ENCODE assay signal across 12 cellular contexts in genomic region chr14:69154779-69155178, GRCh38. TPM values are rescaled to one million over a fixed set of nuclear protein-coding genes. Genes with fewer than 3 reads are reported as not detected.
A peak's percentile ranks its signal among the peaks of the same experiment; 100 is the strongest.
DNase-seq lines count a peak whose midpoint lies in the region; ATAC-seq and TF ChIP-seq lines count a peak whose summit lies in the region.
"Had no signal": no experiment of that assay in that cellular context is flagged by ENCODE, and none has a peak within 500 bp of the region (broad histone marks: within the 10 kb centered on the region; RNA-seq: fewer than 3 reads in every experiment).

No MANE protein-coding gene starts in this region.

- intact Hi-C loops in spleen (cut with DNase I; ENCODE audit: low total_unique reads) (no loop called here), psoas muscle (cut with DNase I) (loop anchor here (5.0 to 10.0 kb wide), 2 partner anchors 38 to 240 kb away; partner anchors contain the start of genes EXD2 (in 2 of the 2), ERH (in 1 of the 2) and SLC39A9 (in 1 of the 2))

- TF ChIP-seq CTCF in fibroblast of lung (conservative IDR thresholded peaks at IDR 0.05 in 1 of 2, IDR thresholded peaks at IDR 0.05 in 1 of 2; ENCODE audit: low read depth in 1 of 2, low read length in 2 of 2) (no peak), spleen (IDR thresholded peaks at IDR 0.05 in 8 of 11, conservative IDR thresholded peaks at IDR 0.05 in 3 of 11) (peak in 1 of 11 experiments; percentile 9), psoas muscle (IDR thresholded peaks at IDR 0.05) (no peak)

- H3K27me3 ChIP-seq in fibroblast of lung (ENCODE audit: control insufficient read depth, insufficient read depth, low read length): no peaks in the 10 kb centered on the region
- H3K27me3 ChIP-seq in spleen (replicated peaks in 1 of 7): peaks cover 0 to 6% (median 0%) of the 10 kb centered on the region in 7 donors
- no peaks in the 10 kb centered on the region for H3K27me3 ChIP-seq in psoas muscle (ENCODE audit: insufficient read depth in 3 of 3, low read length in 2 of 3)
- H3K27me3 ChIP-seq: transverse colon had no signal

- no peaks in the 10 kb centered on the region for H3K36me3 ChIP-seq in fibroblast of lung (ENCODE audit: control insufficient read depth, insufficient read depth, low read length)
- no peaks in the 10 kb centered on the region for H3K36me3 ChIP-seq in spleen
- H3K36me3 ChIP-seq in psoas muscle (ENCODE audit: insufficient read depth in 1 of 2, low read depth in 1 of 2): no peaks in the 10 kb centered on the region
- H3K36me3 ChIP-seq: transverse colon had no signal

- no peak for ATAC-seq in psoas muscle

- no peaks in the 10 kb centered on the region for H4K20me1 ChIP-seq in fibroblast of lung (ENCODE audit: control insufficient read depth, extremely low read depth, insufficient read depth, low read length)

- no peak overlapping the region for H3K27ac ChIP-seq in fibroblast of lung (ENCODE audit: insufficient read depth, low read length)
- H3K27ac ChIP-seq in spleen: peak overlapping the region in 5 of 8 donors; percentile 1 to 93 (median 34)
- no peak overlapping the region for H3K27ac ChIP-seq in psoas muscle

- no peak overlapping the region for H3K9ac ChIP-seq in fibroblast of lung (ENCODE audit: insufficient read depth, low read length)

- H3K4me3 ChIP-seq in fibroblast of lung (replicated peaks in 1 of 4; ENCODE audit: control extremely low read depth in 1 of 4, insufficient read depth in 1 of 4, low read depth in 3 of 4, low read length in 4 of 4) (no peak overlapping the region), spleen (no peak overlapping the region), psoas muscle (no peak overlapping the region)

- peaks cover 25% of the 10 kb centered on the region for H3K79me2 ChIP-seq in fibroblast of lung (ENCODE audit: control insufficient read depth, insufficient read depth, low read length)

- no peak overlapping the region for H2AFZ ChIP-seq in fibroblast of lung (ENCODE audit: low read length)

- H3K4me1 ChIP-seq in fibroblast of lung (ENCODE audit: control insufficient read depth, extremely low read depth, insufficient read depth, low read length) (peaks cover 4% of the 10 kb centered on the region), spleen (peaks cover 17 to 41% (median 31%) of the 10 kb centered on the region in 6 donors), psoas muscle (peaks cover 13% of the 10 kb centered on the region)

- no peak overlapping the region for H3K4me2 ChIP-seq in fibroblast of lung (ENCODE audit: extremely low read depth, insufficient read depth, low read length)

- 46 to 73% (median 62%) methylated on average over 4 of the region's 4 CpGs for WGBS in spleen, 5 donors
- 45 to 56% (median 55%) methylated on average over 4 of the region's 4 CpGs for WGBS in psoas muscle, 3 donors

- TF ChIP-seq POLR2A in spleen (IDR thresholded peaks at IDR 0.05): no peak

- DNase-seq in NCI-H82 (lab: John Stamatoyannopoulos, UW) (peak; percentile 51), NCI-H82 treated with DMSO at 0.1 percent for 48 hours (lab: John Stamatoyannopoulos, UW; ENCODE audit: unreplicated experiment) (no peak), OCI-M1 (lab: John Stamatoyannopoulos, UW) (peak; percentile 6), fibroblast of lung (ENCODE audit: low read depth in 2 of 2) (peak; percentile 23 to 41), spleen (no peak), psoas muscle (no peak), Ammon's horn (ENCODE audit: low spot score) (no peak), GF-D8 (lab: John Stamatoyannopoulos, UW) (no peak)
- DNase-seq: activated CD4-positive, alpha-beta memory T cell treated with anti-CD3 and anti-CD28 coated beads, Interleukin-2, amount 10 ng/mL, durations not matched to agents 7 days and 5 days; amniotic stem cell; RPMI8226; transverse colon had no signal

- H3K9me3 ChIP-seq in fibroblast of lung (ENCODE audit: control insufficient read depth, insufficient read depth, low read depth, low read length) (no peaks in the 10 kb centered on the region), spleen (no peaks in the 10 kb centered on the region), psoas muscle (no peaks in the 10 kb centered on the region)
- H3K9me3 ChIP-seq: transverse colon had no signal

RNA-seq across cellular contexts. Expression of gene DCAF5, which starts 1.9 kb away (rescaled TPM):
- total RNA-seq in fibroblast of lung (10.3 and 16.8 TPM in 2 replicates), spleen (10 to 100 TPM; 39.9 to 60.6 (median 48.0) TPM), psoas muscle (10 to 100 TPM; 74.3 to 86.3 (median 78.7) TPM)
- polyA plus RNA-seq in fibroblast of lung (26.4 and 31.8 TPM in 2 replicates), spleen (10 to 100 TPM; 10.3 to 18.9 (median 13.7) TPM), psoas muscle (10 to 100 TPM in 2 of 3 donors, 1 to 10 TPM in 1; 9.1 to 74.7 (median 24.4) TPM)
- polyA plus RNA-seq in fibroblast of lung (2012): 14.6 and 22.4 TPM in 2 replicates
- polyA minus RNA-seq in fibroblast of lung (ENCODE audit: low replicate concordance): 71.8 and 101 TPM in 2 replicates

RNA-seq across cellular contexts. Expression of gene EXD2, which starts 36.5 kb away (rescaled TPM):
- total RNA-seq in fibroblast of lung (21.1 and 27.7 TPM in 2 replicates), spleen (10 to 100 TPM; 10.8 to 18.5 (median 14.4) TPM), psoas muscle (10 to 100 TPM; 12.6 to 17.3 (median 13.6) TPM)
- polyA plus RNA-seq in fibroblast of lung (19.8 and 25.5 TPM in 2 replicates), spleen (1 to 10 TPM; 3.7 to 5.1 (median 3.7) TPM), psoas muscle (10 to 100 TPM in 2 of 3 donors, 1 to 10 TPM in 1; 6.8 to 12.5 (median 10.1) TPM)
- polyA plus RNA-seq in fibroblast of lung (2012): 15.1 and 17.4 TPM in 2 replicates
- polyA minus RNA-seq in fibroblast of lung (ENCODE audit: low replicate concordance): 5.4 and 36.8 TPM in 2 replicates

Comparison
In these comparisons a context has a peak if more than half of its experiments do, and no peak if none do; other contexts are left out.
1. DNase-seq: peak in NCI-H82 (single experiment), OCI-M1 (single experiment) and fibroblast of lung (2 of 2); none in NCI-H82 treated with DMSO at 0.1 percent for 48 hours (single experiment), spleen (single experiment), psoas muscle (0 of 2), Ammon's horn (single experiment) and GF-D8 (single experiment).
2. H3K27ac ChIP-seq: peak in spleen (5 of 8); none in fibroblast of lung (single experiment) and psoas muscle (single experiment).